In genomic region chr19:17391371-17392151, GRCh38 we compare ENCODE assay signal across 8 cellular contexts.
DNase-seq lines count a peak whose midpoint lies in the region; ATAC-seq and TF ChIP-seq lines count a peak whose summit lies in the region.

No MANE protein-coding gene starts in this region.

- H3K4me1 ChIP-seq in BLaER1 treated with 17β-estradiol and CSF1 and Interleukin-3, amounts not matched to agents 10 nM and 100 nM = peaks cover 36 to 55% (median 44%) of the 10 kb centered on the region in 10 experiments
- H3K4me1 ChIP-seq in subcutaneous abdominal adipose tissue (ENCODE audit: control insufficient read depth in 5 of 5, insufficient read depth in 5 of 5, low read length in 5 of 5) = peaks cover 0 to 38% (median 27%) of the 10 kb centered on the region in 5 donors

- H3K9me3 ChIP-seq in BLaER1 treated with 17β-estradiol and CSF1 and Interleukin-3, amounts not matched to agents 10 nM and 100 nM (replicated peaks in 1 of 11) = peaks cover 0 to 11% (median 6%) of the 10 kb centered on the region in 11 experiments; a peak in 9 of 22 replicates
- H3K9me3 ChIP-seq in subcutaneous abdominal adipose tissue (ENCODE audit: control insufficient read depth in 5 of 5, low read length in 5 of 5) = peaks cover 0 to 4% (median 2%) of the 10 kb centered on the region in 5 donors

- no peak for DNase-seq in HFF-Myc (ENCODE audit: extremely low read depth, low read depth)
- peak; percentile 52 for DNase-seq in UCSD-AML1 (lab: John Stamatoyannopoulos, UW; ENCODE audit: unreplicated experiment)

- peak overlapping the region; percentile 96 to 100 (median 99) for H3K4me2 ChIP-seq in BLaER1 treated with 17β-estradiol and CSF1 and Interleukin-3, amounts not matched to agents 10 nM and 100 nM

- H3K27ac ChIP-seq in BLaER1 treated with 17β-estradiol and CSF1 and Interleukin-3, amounts not matched to agents 10 nM and 100 nM = peak overlapping the region in 7 of 11 experiments; percentile 16 to 51 (median 41); a peak in 11 of 22 replicates
- H3K27ac ChIP-seq in subcutaneous abdominal adipose tissue (ENCODE audit: low read depth, low read length) = no peak overlapping the region

- H3K27me3 ChIP-seq in BLaER1 treated with 17β-estradiol and CSF1 and Interleukin-3, amounts not matched to agents 10 nM and 100 nM = peaks cover 10 to 21% (median 15%) of the 10 kb centered on the region in 11 experiments; a peak in 20 of 22 replicates
- no peaks in the 10 kb centered on the region for H3K27me3 ChIP-seq in subcutaneous abdominal adipose tissue (ENCODE audit: control insufficient read depth in 5 of 5, insufficient read depth in 4 of 5, low read length in 5 of 5)

- H3K4me3 ChIP-seq in BLaER1 treated with 17β-estradiol and CSF1 and Interleukin-3, amounts not matched to agents 10 nM and 100 nM = peak overlapping the region; percentile 56 to 75 (median 65)
- H3K4me3 ChIP-seq in HFF-Myc (replicated peaks; ENCODE audit: low read depth, low read length) = peak overlapping the region; percentile 37
- peak overlapping the region; percentile 60 for H3K4me3 ChIP-seq in iPS-11a (ENCODE audit: low read depth, low read length)
- H3K4me3 ChIP-seq in subcutaneous abdominal adipose tissue (ENCODE audit: low read depth in 1 of 5, low read length in 5 of 5) = peak overlapping the region; percentile 31 to 63 (median 60)

- ATAC-seq in GM21737 (IDR thresholded peaks at IDR 0.05; ENCODE audit: unreplicated experiment) (no peak), GM19023 (IDR thresholded peaks at IDR 0.05; ENCODE audit: unreplicated experiment) (no peak), GM21576 (IDR thresholded peaks at IDR 0.05; ENCODE audit: unreplicated experiment) (no peak)

- H3K9ac ChIP-seq in BLaER1 treated with 17β-estradiol and CSF1 and Interleukin-3, amounts not matched to agents 10 nM and 100 nM = peak overlapping the region; percentile 9 to 67 (median 50); a peak in 17 of 22 replicates
- H3K9ac ChIP-seq in subcutaneous abdominal adipose tissue (ENCODE audit: low read length in 5 of 5) = peak overlapping the region in 2 of 5 donors; percentile 1 to 43

- no peak for TF ChIP-seq CTCF in HFF-Myc (IDR thresholded peaks at IDR 0.05; ENCODE audit: low read depth, low read length, missing control alignments)

- peaks cover 0 to 7% (median 0%) of the 10 kb centered on the region in 11 experiments; a peak in 4 of 22 replicates for H3K36me3 ChIP-seq in BLaER1 treated with 17β-estradiol and CSF1 and Interleukin-3, amounts not matched to agents 10 nM and 100 nM
- H3K36me3 ChIP-seq in subcutaneous abdominal adipose tissue (ENCODE audit: control insufficient read depth in 5 of 5, insufficient read depth in 5 of 5, low read length in 5 of 5) = no peaks in the 10 kb centered on the region

- H4K20me1 ChIP-seq in BLaER1 treated with 17β-estradiol and CSF1 and Interleukin-3, amounts not matched to agents 10 nM and 100 nM = 0 out of 22 replicates have a peak, but pooled peaks cover 0 to 7% (median 0%) of the 10 kb centered on the region in 11 experiments
